ENCODE assay signal across 29 cellular contexts in the genomic region with DNA sequence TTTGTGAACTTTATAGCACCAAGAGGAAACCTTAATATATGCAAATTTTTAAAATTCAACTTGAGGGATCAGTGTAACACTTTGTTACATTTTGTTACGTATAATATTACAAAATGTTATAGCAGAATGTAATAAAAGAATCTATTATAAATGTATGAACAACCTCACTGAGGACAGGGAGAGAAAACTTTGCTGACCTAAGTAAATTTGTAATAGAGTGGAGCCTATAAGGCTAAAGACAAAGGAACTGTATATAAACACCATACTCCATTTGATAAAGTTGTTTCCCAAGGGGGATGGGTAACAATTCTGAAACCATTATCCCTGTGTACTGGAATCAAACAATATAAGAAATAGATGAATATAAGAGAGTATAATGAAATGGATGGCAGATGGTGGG.
"Had no signal": no experiment of that assay in that cellular context is flagged by ENCODE, and none has a peak within 500 bp of the region (broad histone marks: within the 10 kb centered on the region; RNA-seq: fewer than 3 reads in every experiment).

No MANE protein-coding gene starts in this region.

- H3K36me3 ChIP-seq: neural progenitor cell, ovary, spleen, suprapubic skin, tibial artery, transverse colon, upper lobe of right lung, vagina had no signal

- FAIRE-seq: urothelium cell line had no signal

- H3K9me3 ChIP-seq: ovary, psoas muscle, spleen, suprapubic skin, testis, tibial artery, transverse colon, upper lobe of right lung, vagina had no signal

- H3K9ac ChIP-seq: neural progenitor cell, parathyroid adenoma had no signal

- H3K27me3 ChIP-seq: neural progenitor cell, ovary, spleen, suprapubic skin, testis, tibial artery, transverse colon, upper lobe of right lung, vagina had no signal

- H3K79me2 ChIP-seq: parathyroid adenoma had no signal

- H2AFZ ChIP-seq: neural progenitor cell, parathyroid adenoma had no signal

- DNase-seq: natural killer cell; occipital lobe; ovary; posterior cingulate gyrus; psoas muscle; right cardiac atrium; spleen; stimulated activated CD4-positive, alpha-beta T cell treated with anti-CD3 and anti-CD28 coated beads, Interleukin-12 subunit alpha, Interleukin-12 subunit beta, amount 100 ng/mL, for 4 hours; stimulated activated CD4-positive, alpha-beta T cell treated with anti-CD3 and anti-CD28 coated beads, Interleukin-1b, Interleukin-23, amount 100 ng/mL, for 48 hours; stimulated activated CD4-positive, alpha-beta T cell treated with anti-CD3 and anti-CD28 coated beads, Interleukin-4, amount 100 ng/mL, for 1 hour; stimulated activated CD4-positive, alpha-beta T cell treated with anti-CD3 and anti-CD28 coated beads, Interleukin-4, amount 100 ng/mL, for 4 hours; stimulated activated CD8-positive, alpha-beta memory T cell treated with anti-CD3 and anti-CD28 coated beads, Interleukin-4, amount 100 ng/mL, for 48 hours; stimulated activated naive CD4-positive, alpha-beta T cell; stimulated activated naive CD8-positive, alpha-beta T cell treated with anti-CD3 and anti-CD28 coated beads, Interleukin-15, amount 100 ng/mL, for 72 hours; stimulated activated naive CD8-positive, alpha-beta T cell treated with anti-CD3 and anti-CD28 coated beads, Interleukin-15, Interleukin-2, amounts not matched to agents 100 U/mL and 50 U/mL, for 24 hours; substantia nigra; testis; transverse colon; upper lobe of right lung had no signal

- H3K4me2 ChIP-seq: neural progenitor cell, smooth muscle cell had no signal

- ATAC-seq: natural killer cell; psoas muscle; right cardiac atrium; sciatic nerve; stimulated activated memory B cell treated with anti-CD40 and anti-IgM and Interleukin-4, amounts not matched to agents 10 μg/mL and 1 μg/mL and 100 μg/mL, for 72 hours; stimulated activated naive CD8-positive, alpha-beta T cell treated with anti-CD3 and anti-CD28 coated beads, Interleukin-15, amount 100 ng/mL, for 72 hours; stimulated activated naive CD8-positive, alpha-beta T cell treated with anti-CD3 and anti-CD28 coated beads, Interleukin-15, Interleukin-2, amounts not matched to agents 100 U/mL and 50 U/mL, for 24 hours; upper lobe of right lung had no signal

- H3K4me1 ChIP-seq: neural progenitor cell, parathyroid adenoma, psoas muscle, testis had no signal

- H3K4me3 ChIP-seq: neural progenitor cell, ovary, psoas muscle, skin epidermis, smooth muscle cell, spleen, suprapubic skin, testis, tibial artery, transverse colon, upper lobe of right lung, vagina had no signal

- H3K27ac ChIP-seq: neural progenitor cell, ovary, parathyroid adenoma, psoas muscle, skin epidermis, spleen, suprapubic skin, testis, tibial artery, transverse colon, upper lobe of right lung, vagina had no signal
